Comparison of ENCODE assay signal across 9 cellular contexts in genomic region chrX:72307646-72308051, GRCh38. TPM values are rescaled to one million over a fixed set of nuclear protein-coding genes. Genes with fewer than 3 reads are reported as not detected.
DNase-seq lines count a peak whose midpoint lies in the region; TF ChIP-seq lines count a peak whose summit lies in the region.
"Had no signal": no experiment of that assay in that cellular context is flagged by ENCODE, and none has a peak within 500 bp of the region (broad histone marks: within the 10 kb centered on the region; RNA-seq: fewer than 3 reads in every experiment).

No MANE protein-coding gene starts in this region.

- H3K4me3 ChIP-seq in transverse colon, result peak overlapping the region in 3 of 4 donors; percentile 46 to 61 (median 49)

- H3K4me1 ChIP-seq in transverse colon, result peaks cover 0 to 36% (median 28%) of the 10 kb centered on the region in 4 donors

- intact Hi-C loops in activated naive CD4-positive, alpha-beta T cell treated with anti-CD3 and anti-CD28 coated beads for 36 hours (cut with micrococcal nuclease), result loop anchor here (2.0 to 5.0 kb wide), 2 partner anchors 41 to 315 kb away; no protein-coding TSS in a partner anchor
- intact Hi-C loops in transverse colon (cut with DNase I; ENCODE audit: low total_unique reads), result no loop called here

- no peaks in the 10 kb centered on the region for H3K9me3 Mint-ChIP-seq in activated naive CD4-positive, alpha-beta T cell treated with anti-CD3 and anti-CD28 coated beads for 36 hours
- H3K9me3 Mint-ChIP-seq in brain (peaks cover 0 to 14% (median 0%) of the 10 kb centered on the region in 5 experiments), mesothelial cell of epicardium (peaks cover 1% of the 10 kb centered on the region)

- 48% methylated on average over 17 of the region's 17 CpGs; no CpG with 5 or more reads in 1 of the 2 donors for WGBS in transverse colon (ENCODE audit: low coverage in 1 of 2), 2 donors

- no peak for TF ChIP-seq EP300 in transverse colon (IDR thresholded peaks at IDR 0.05; ENCODE audit: low read depth)

- in situ Hi-C loops in transverse colon (cut with MboI; ENCODE audit: low pct_ligation_motif_present in 1 of 4, low pct_unique_long_range_greater_than_20kb in 1 of 4, low sequenced_read_pairs in 3 of 4), result loop anchor here in 2 of 4 donors (25.0 kb wide), 1 partner anchor 230 kb away; no protein-coding TSS in a partner anchor

- H3K36me3 ChIP-seq in transverse colon, result no peaks in the 10 kb centered on the region

- peaks cover 49% of the 10 kb centered on the region for H3K27me3 ChIP-seq in transverse colon

- DNase-seq in activated naive CD4-positive, alpha-beta T cell treated with anti-CD3 and anti-CD28 coated beads for 36 hours, result no peak
- no peak for DNase-seq in activated naive CD4-positive, alpha-beta T cell treated with Interleukin-2 at 50 U/mL for 16 hours
- DNase-seq in mesothelial cell of epicardium (ENCODE audit: low spot score in 2 of 2, unreplicated experiment in 2 of 2) (no peak), transverse colon (no peak), NCI-H2227 (lab: John Stamatoyannopoulos, UW; ENCODE audit: unreplicated experiment) (no peak), DMS153 treated with DMSO at 0.1 percent for 48 hours (lab: John Stamatoyannopoulos, UW; ENCODE audit: unreplicated experiment) (no peak)
- DNase-seq in stimulated activated CD4-positive, alpha-beta T cell treated with anti-CD3 and anti-CD28 coated beads, Interleukin-4, amount 100 ng/mL, for 1 hour, result no peak
- DNase-seq: NCI-H2081 treated with DMSO at 0.1 percent for 48 hours had no signal

- no peak for TF ChIP-seq POLR2A in transverse colon (IDR thresholded peaks at IDR 0.05)

- no peaks in the 10 kb centered on the region for H3K9me3 ChIP-seq in transverse colon

- peaks cover 46% of the 10 kb centered on the region for H3K27me3 Mint-ChIP-seq in activated naive CD4-positive, alpha-beta T cell treated with anti-CD3 and anti-CD28 coated beads for 36 hours (ENCODE audit: low read depth)
- H3K27me3 Mint-ChIP-seq in brain, result peaks cover 40% of the 10 kb centered on the region
- H3K27me3 Mint-ChIP-seq in mesothelial cell of epicardium (ENCODE audit: low read depth), result peaks cover 58% of the 10 kb centered on the region

- CTCF ChIA-PET in activated naive CD4-positive, alpha-beta T cell treated with anti-CD3 and anti-CD28 coated beads for 36 hours (lab: Charles Lee), result no interaction called here

- TF ChIP-seq CTCF in brain (conservative IDR thresholded peaks at IDR 0.05) (no peak), mesothelial cell of epicardium (IDR thresholded peaks at IDR 0.05; ENCODE audit: unreplicated experiment) (no peak), transverse colon (IDR thresholded peaks at IDR 0.05) (no peak)

- peak overlapping the region; percentile 47 for H3K4me3 Mint-ChIP-seq in activated naive CD4-positive, alpha-beta T cell treated with anti-CD3 and anti-CD28 coated beads for 36 hours
- peak overlapping the region; percentile 91 to 97 (median 92) for H3K4me3 Mint-ChIP-seq in brain
- H3K4me3 Mint-ChIP-seq in mesothelial cell of epicardium, result peak overlapping the region; percentile 79

- H3K27ac ChIP-seq in transverse colon, result no peak overlapping the region

- no peak overlapping the region for H3K27ac Mint-ChIP-seq in activated naive CD4-positive, alpha-beta T cell treated with anti-CD3 and anti-CD28 coated beads for 36 hours
- H3K27ac Mint-ChIP-seq in brain (peak overlapping the region in 4 of 5 experiments; percentile 62 to 96 (median 75)), mesothelial cell of epicardium (no peak overlapping the region)

- no peaks in the 10 kb centered on the region for H3K36me3 Mint-ChIP-seq in activated naive CD4-positive, alpha-beta T cell treated with anti-CD3 and anti-CD28 coated beads for 36 hours (ENCODE audit: low read depth)
- peaks cover under 1% of the 10 kb centered on the region for H3K36me3 Mint-ChIP-seq in brain
- no peaks in the 10 kb centered on the region for H3K36me3 Mint-ChIP-seq in mesothelial cell of epicardium

- peaks cover 20% of the 10 kb centered on the region for H3K4me1 Mint-ChIP-seq in activated naive CD4-positive, alpha-beta T cell treated with anti-CD3 and anti-CD28 coated beads for 36 hours (ENCODE audit: low read depth)
- H3K4me1 Mint-ChIP-seq in brain (peaks cover 31% of the 10 kb centered on the region), mesothelial cell of epicardium (peaks cover 23% of the 10 kb centered on the region)

RNA-seq across cellular contexts. Expression of gene CITED1, which starts 1.9 kb away (rescaled TPM):
- total RNA-seq in activated naive CD4-positive, alpha-beta T cell treated with anti-CD3 and anti-CD28 coated beads for 36 hours, result not detected
- polyA plus RNA-seq in brain (ENCODE audit: insufficient read depth, low read depth, low replicate concordance), result 7.4 TPM
- total RNA-seq in mesothelial cell of epicardium (1.4 to 2.8 TPM (median 1.6 TPM) in 3 replicates), transverse colon (10 to 100 TPM in 1 of 4 donors, under 1 TPM in 1, not detected in 2; 0.82 to 24.3 TPM)

RNA-seq across cellular contexts. Expression of gene RPS4X, which starts 30.6 kb away (rescaled TPM):
- 1,000 to 10,000 TPM; 1,429 to 1,503 TPM for total RNA-seq in activated naive CD4-positive, alpha-beta T cell treated with anti-CD3 and anti-CD28 coated beads for 36 hours
- polyA plus RNA-seq in brain (ENCODE audit: insufficient read depth, low read depth, low replicate concordance), result 1,997 TPM
- 1,669 to 1,774 TPM (median 1,760 TPM) in 3 replicates for total RNA-seq in mesothelial cell of epicardium
- total RNA-seq in transverse colon, result 100 to 1,000 TPM; 236 to 847 (median 543) TPM

Comparison
In these comparisons a context has a peak if more than half of its experiments do, and no peak if none do; other contexts are left out.
1. H3K27ac Mint-ChIP-seq: peak in brain (4 of 5); none in activated naive CD4-positive, alpha-beta T cell treated with anti-CD3 and anti-CD28 coated beads for 36 hours (single experiment) and mesothelial cell of epicardium (single experiment).
2. Peak in every context shown above with its lines, with median percentiles within 50 percentile points of each other: H3K4me3 Mint-ChIP-seq.